In the genomic region with DNA sequence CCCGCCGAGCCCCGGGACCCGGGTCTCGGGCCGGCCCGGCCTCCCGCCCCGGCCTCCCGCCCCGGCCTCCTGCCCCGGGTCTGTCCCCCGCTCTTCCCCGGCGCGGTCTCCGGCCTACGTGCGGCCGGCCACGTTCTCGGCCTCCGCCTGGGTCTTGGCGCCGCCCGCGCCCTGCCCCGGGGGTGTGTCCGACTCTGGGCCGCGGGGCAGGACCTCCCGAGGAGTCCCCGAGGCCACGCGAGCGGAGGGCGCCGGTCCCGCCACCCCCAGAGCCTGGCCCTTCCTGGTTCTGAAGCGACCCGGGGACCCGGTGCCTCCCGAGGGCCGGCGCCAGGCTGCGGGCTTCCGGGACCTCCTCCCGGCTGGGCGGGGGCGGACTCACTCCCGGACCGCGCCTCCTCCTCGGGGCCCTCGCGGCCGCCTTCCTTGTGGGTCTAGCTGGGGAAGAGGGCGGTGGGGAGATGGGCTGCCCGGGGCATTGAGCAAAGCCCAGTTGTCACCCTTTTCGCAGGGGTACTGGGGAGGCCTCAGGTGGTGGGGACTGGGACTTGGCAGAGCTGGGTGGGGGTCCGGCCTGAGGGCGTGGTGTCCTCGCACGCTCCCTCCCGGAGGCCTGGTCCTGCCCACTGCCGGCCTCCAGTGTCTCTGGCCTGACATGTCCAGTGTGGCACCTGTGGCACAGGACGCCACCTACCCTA, we compare ENCODE assay signal across 7 cellular contexts. TPM values are rescaled to one million over a fixed set of nuclear protein-coding genes. Genes with fewer than 3 reads are reported as not detected.
DNase-seq lines count a peak whose midpoint lies in the region; ATAC-seq and TF ChIP-seq lines count a peak whose summit lies in the region.

No MANE protein-coding gene starts in this region.

- DNase-seq in NCI-H748 (lab: John Stamatoyannopoulos, UW; ENCODE audit: unreplicated experiment) (peak; percentile 42), endodermal cell (peak; percentile 82)
- peak; percentile 78 for DNase-seq in activated CD8-positive, alpha-beta memory T cell treated with anti-CD3 and anti-CD28 coated beads, Interleukin-2, amount 10 ng/mL, durations not matched to agents 7 days and 5 days
- DNase-seq in stimulated activated CD8-positive, alpha-beta memory T cell treated with anti-CD3 and anti-CD28 coated beads, Interleukin-4, amount 100 ng/mL, for 24 hours (ENCODE audit: low read depth): peak; percentile 45

- no peak for TF ChIP-seq CTCF in endodermal cell (conservative IDR thresholded peaks at IDR 0.05)

- H3K9ac ChIP-seq in endodermal cell (ENCODE audit: extremely low read depth, low read length, poor library complexity, severe bottlenecking): peak overlapping the region; percentile 53

- no peaks in the 10 kb centered on the region for H3K36me3 ChIP-seq in endodermal cell (ENCODE audit: control insufficient read depth, insufficient read depth, low read length)
- no peaks in the 10 kb centered on the region for H3K36me3 ChIP-seq in mesodermal cell (ENCODE audit: control insufficient read depth, insufficient read depth, low read length)

- CTCF ChIA-PET in activated CD8-positive, alpha-beta memory T cell treated with anti-CD3 and anti-CD28 coated beads, Interleukin-2, amount 10 ng/mL, durations not matched to agents 7 days and 5 days (lab: Charles Lee): interaction anchor here (0.6 to 1.6 kb wide), 3 partner anchors 8 to 180 kb away, joined by 3 to 4 read pairs (median 3); no protein-coding TSS in a partner anchor

- H3K27me3 Mint-ChIP-seq in activated CD8-positive, alpha-beta memory T cell treated with anti-CD3 and anti-CD28 coated beads, Interleukin-2, amount 10 ng/mL, durations not matched to agents 7 days and 5 days: no peaks in the 10 kb centered on the region
- H3K27me3 Mint-ChIP-seq in endodermal cell (ENCODE audit: insufficient read depth): peaks cover 2% of the 10 kb centered on the region

- H3K4me1 Mint-ChIP-seq in activated CD8-positive, alpha-beta memory T cell treated with anti-CD3 and anti-CD28 coated beads, Interleukin-2, amount 10 ng/mL, durations not matched to agents 7 days and 5 days: peaks cover 46% of the 10 kb centered on the region
- H3K4me1 Mint-ChIP-seq in endodermal cell: peaks cover 25% of the 10 kb centered on the region

- peaks cover 2% of the 10 kb centered on the region for H3K36me3 Mint-ChIP-seq in activated CD8-positive, alpha-beta memory T cell treated with anti-CD3 and anti-CD28 coated beads, Interleukin-2, amount 10 ng/mL, durations not matched to agents 7 days and 5 days
- H3K36me3 Mint-ChIP-seq in endodermal cell (ENCODE audit: low read depth): peaks cover 1% of the 10 kb centered on the region

- H3K4me3 ChIP-seq in endodermal cell (ENCODE audit: low read length): peak overlapping the region; percentile 89
- peak overlapping the region; percentile 69 for H3K4me3 ChIP-seq in mesodermal cell (ENCODE audit: extremely low read depth, insufficient read depth, low read length, poor library complexity, severe bottlenecking)

- peaks cover 13% of the 10 kb centered on the region for H3K4me1 ChIP-seq in endodermal cell (ENCODE audit: control insufficient read depth, insufficient read depth, low read length)
- H3K4me1 ChIP-seq in mesodermal cell (ENCODE audit: control insufficient read depth, insufficient read depth, low read length, poor library complexity, severe bottlenecking): peaks cover 5% of the 10 kb centered on the region

- 3 to 6% methylated on average over 28 to 67 of the region's 67 CpGs for WGBS in endodermal cell (ENCODE audit: insufficient coverage in 1 of 2, insufficient read length in 1 of 2), 2 experiments
- 0 to 1% methylated on average over 45 to 53 of the region's 67 CpGs for WGBS in mesodermal cell (ENCODE audit: insufficient coverage in 2 of 2), 2 experiments

- ATAC-seq in GM18498 (IDR thresholded peaks at IDR 0.05; ENCODE audit: unreplicated experiment) (peak; percentile 40), HG02852 (IDR thresholded peaks at IDR 0.05; ENCODE audit: unreplicated experiment) (peak; percentile 36)
- ATAC-seq in activated CD8-positive, alpha-beta memory T cell treated with anti-CD3 and anti-CD28 coated beads, Interleukin-2, amount 10 ng/mL, durations not matched to agents 7 days and 5 days: peak; percentile 63

- H3K9me3 ChIP-seq in endodermal cell (ENCODE audit: control insufficient read depth, low read length) (no peaks in the 10 kb centered on the region), mesodermal cell (ENCODE audit: control insufficient read depth, low read length) (no peaks in the 10 kb centered on the region)

- H3K27ac ChIP-seq in endodermal cell (ENCODE audit: low read depth, low read length) (no peak overlapping the region), mesodermal cell (ENCODE audit: low read depth, low read length, severe bottlenecking) (no peak overlapping the region)

- H3K27ac Mint-ChIP-seq in activated CD8-positive, alpha-beta memory T cell treated with anti-CD3 and anti-CD28 coated beads, Interleukin-2, amount 10 ng/mL, durations not matched to agents 7 days and 5 days: peak overlapping the region; percentile 74
- no peak overlapping the region for H3K27ac Mint-ChIP-seq in endodermal cell

- peak overlapping the region; percentile 79 for H3K4me3 Mint-ChIP-seq in activated CD8-positive, alpha-beta memory T cell treated with anti-CD3 and anti-CD28 coated beads, Interleukin-2, amount 10 ng/mL, durations not matched to agents 7 days and 5 days
- H3K4me3 Mint-ChIP-seq in endodermal cell: peak overlapping the region; percentile 67

- H3K27me3 ChIP-seq in endodermal cell (ENCODE audit: control insufficient read depth, insufficient read depth, low read length, poor library complexity, severe bottlenecking): no peaks in the 10 kb centered on the region

- H3K9me3 Mint-ChIP-seq in activated CD8-positive, alpha-beta memory T cell treated with anti-CD3 and anti-CD28 coated beads, Interleukin-2, amount 10 ng/mL, durations not matched to agents 7 days and 5 days (ENCODE audit: low read depth): no peaks in the 10 kb centered on the region
- H3K9me3 Mint-ChIP-seq in endodermal cell: no peaks in the 10 kb centered on the region

RNA-seq across cellular contexts. Expression of a gene that starts 0.6 kb away (rescaled TPM):
- total RNA-seq in activated CD8-positive, alpha-beta memory T cell treated with anti-CD3 and anti-CD28 coated beads, Interleukin-2, amount 10 ng/mL, durations not matched to agents 7 days and 5 days: 100 to 1,000 TPM; 162 to 200 TPM
- total RNA-seq in endodermal cell: 100 to 1,000 TPM; 195 to 198 TPM
- 97.2 TPM for polyA plus RNA-seq in endodermal cell (2013, experiment 1 of 2)
- polyA plus RNA-seq in endodermal cell (2013, experiment 2 of 2): 95.3 TPM
- polyA plus RNA-seq in mesodermal cell (2013, experiment 1 of 2): 78.6 TPM
- polyA plus RNA-seq in mesodermal cell (2013, experiment 2 of 2): 67.2 TPM

RNA-seq across cellular contexts. Expression of a gene that starts 14.7 kb away (rescaled TPM):
- under 1 TPM; 0.06 to 0.33 TPM for total RNA-seq in activated CD8-positive, alpha-beta memory T cell treated with anti-CD3 and anti-CD28 coated beads, Interleukin-2, amount 10 ng/mL, durations not matched to agents 7 days and 5 days
- total RNA-seq in endodermal cell: 1 to 10 TPM; 1.2 to 2.7 TPM
- 0.57 TPM for polyA plus RNA-seq in endodermal cell (2013, experiment 1 of 2)
- polyA plus RNA-seq in endodermal cell (2013, experiment 2 of 2): 0.46 TPM
- 0.29 TPM for polyA plus RNA-seq in mesodermal cell (2013, experiment 1 of 2)
- 0.40 TPM for polyA plus RNA-seq in mesodermal cell (2013, experiment 2 of 2)

RNA-seq across cellular contexts. Expression of a gene that starts 38.7 kb away (rescaled TPM):
- total RNA-seq in activated CD8-positive, alpha-beta memory T cell treated with anti-CD3 and anti-CD28 coated beads, Interleukin-2, amount 10 ng/mL, durations not matched to agents 7 days and 5 days: not detected
- 1 to 10 TPM in 1 of 2 donors, not detected in 1; 1.3 TPM for total RNA-seq in endodermal cell
- polyA plus RNA-seq in endodermal cell (2013, experiment 1 of 2): 0.53 TPM
- polyA plus RNA-seq in endodermal cell (2013, experiment 2 of 2): not detected
- polyA plus RNA-seq in mesodermal cell (2013, experiment 1 of 2): not detected
- polyA plus RNA-seq in mesodermal cell (2013, experiment 2 of 2): not detected

RNA-seq across cellular contexts. Expression of a gene that starts 38.8 kb away (rescaled TPM):
- total RNA-seq in activated CD8-positive, alpha-beta memory T cell treated with anti-CD3 and anti-CD28 coated beads, Interleukin-2, amount 10 ng/mL, durations not matched to agents 7 days and 5 days: 10 to 100 TPM; 14.8 to 15.3 TPM
- 10 to 100 TPM; 33.1 to 35.7 TPM for total RNA-seq in endodermal cell
- 18.8 TPM for polyA plus RNA-seq in endodermal cell (2013, experiment 1 of 2)
- polyA plus RNA-seq in endodermal cell (2013, experiment 2 of 2): 17.7 TPM
- 15.3 TPM for polyA plus RNA-seq in mesodermal cell (2013, experiment 1 of 2)
- polyA plus RNA-seq in mesodermal cell (2013, experiment 2 of 2): 10.8 TPM

RNA-seq across cellular contexts. Expression of a gene that starts 53.0 kb away (rescaled TPM):
- 10 to 100 TPM; 21.2 to 32.7 TPM for total RNA-seq in activated CD8-positive, alpha-beta memory T cell treated with anti-CD3 and anti-CD28 coated beads, Interleukin-2, amount 10 ng/mL, durations not matched to agents 7 days and 5 days
- 10 to 100 TPM in 1 of 2 donors, 1 to 10 TPM in 1; 1.6 to 12.5 TPM for total RNA-seq in endodermal cell
- polyA plus RNA-seq in endodermal cell (2013, experiment 1 of 2): 0.36 TPM
- 0.33 TPM for polyA plus RNA-seq in endodermal cell (2013, experiment 2 of 2)
- polyA plus RNA-seq in mesodermal cell (2013, experiment 1 of 2): not detected
- polyA plus RNA-seq in mesodermal cell (2013, experiment 2 of 2): not detected
